Comparison of ENCODE assay signal across 8 cellular contexts in genomic region chr13:27171244-27171829, GRCh38. TPM values are rescaled to one million over a fixed set of nuclear protein-coding genes. Genes with fewer than 3 reads are reported as not detected.
DNase-seq lines count a peak whose midpoint lies in the region; ATAC-seq, FAIRE-seq and TF ChIP-seq lines count a peak whose summit lies in the region.

Gene USP12 (minus strand): TSS chr13:27171811. CDS start chr13:27171639, 172 bp downstream.

- TF ChIP-seq CTCF in GM12873 (IDR thresholded peaks at IDR 0.05; ENCODE audit: insufficient read depth, low read depth, low read length, missing control alignments) (peak; percentile 27), ovary (IDR thresholded peaks at IDR 0.05) (peak in 1 of 3 donors; percentile 21)

- peak; percentile 11 for ATAC-seq in GM21825 (IDR thresholded peaks at IDR 0.05; ENCODE audit: unreplicated experiment)

- H3K4me3 ChIP-seq in ovary, result peak within 1 kb of the TSS; percentile 80

- intact Hi-C loops in ovary (cut with DNase I), result loop anchor here (5.0 to 10.0 kb wide), 5 partner anchors 73 to 189 kb away; partner anchors contain the start of genes RASL11A (in 2 of the 4) and RPL21 (in 1 of the 4)

- peaks cover 9% of the 10 kb centered on the region for H3K4me1 ChIP-seq in ovary (ENCODE audit: insufficient read depth)

- no peak for TF ChIP-seq EP300 in ovary (IDR thresholded peaks at IDR 0.05)

- peak; percentile 36 for DNase-seq in NAMALWA (ENCODE audit: low spot score)
- DNase-seq in activated T-cell treated with anti-CD3 and anti-CD28 coated beads, Interleukin-2, amount 50 U/mL, for 48 hours, result peak; percentile 43 to 63
- peak; percentile 52 to 73 for DNase-seq in frontal cortex (ENCODE audit: low spot score in 2 of 2)
- peak in 2 of 5 donors; percentile 36 to 55 for DNase-seq in ovary
- DNase-seq in NCI-H2196 treated with DMSO at 0.1 percent for 48 hours (lab: John Stamatoyannopoulos, UW; ENCODE audit: unreplicated experiment), result no peak
- no peak for DNase-seq in DMS53 (lab: John Stamatoyannopoulos, UW)

- FAIRE-seq in frontal cortex (lab: Jason Lieb, UNC), result no peak

- peak within 1 kb of the TSS; percentile 92 to 94 for H3K27ac ChIP-seq in ovary

- TF ChIP-seq POLR2A in ovary (IDR thresholded peaks at IDR 0.05), result no peak

- WGBS in ovary, 3 donors, result 0 to 1% (median 0%) methylated on average over 20 to 85 of the region's 88 CpGs

- no peaks in the 10 kb centered on the region for H3K27me3 ChIP-seq in ovary

- no peaks in the 10 kb centered on the region for H3K36me3 ChIP-seq in ovary

- H3K9me3 ChIP-seq in ovary, result no peaks in the 10 kb centered on the region

RNA-seq across cellular contexts. Expression of gene USP12, which starts in this region (rescaled TPM):
- total RNA-seq in frontal cortex (62.0 TPM), ovary (10 to 100 TPM; 14.0 to 23.6 (median 19.2) TPM)
- polyA plus RNA-seq in ovary, result 10 to 100 TPM in 1 of 2 donors, 1 to 10 TPM in 1; 9.5 to 20.4 TPM

Comparison
In these comparisons a context has a peak if more than half of its experiments do, and no peak if none do; other contexts are left out.
1. DNase-seq: peak in NAMALWA (single experiment), activated T-cell treated with anti-CD3 and anti-CD28 coated beads, Interleukin-2, amount 50 U/mL, for 48 hours (2 of 2) and frontal cortex (2 of 2); none in NCI-H2196 treated with DMSO at 0.1 percent for 48 hours (single experiment) and DMS53 (single experiment).